23 cellular contexts compared by ENCODE assay signal in genomic region chr20:56160956-56161355, GRCh38.
"Had no signal": no experiment of that assay in that cellular context is flagged by ENCODE, and none has a peak within 500 bp of the region (broad histone marks: within the 10 kb centered on the region; RNA-seq: fewer than 3 reads in every experiment).

No MANE protein-coding gene starts in this region.

- H3K4me1 ChIP-seq: SJCRH30 had no signal

- H3K27ac ChIP-seq: RWPE1, SJCRH30 had no signal

- H3K36me3 ChIP-seq: MG63, SJCRH30 had no signal

- ATAC-seq: Panc1, PC-3, Right ventricle myocardium inferior, SK-N-SH treated with all-trans-retinoic acid at 6 μM for 48 hours had no signal

- H3K4me3 ChIP-seq: MG63, SJCRH30 had no signal

- H3K27me3 ChIP-seq: MG63 had no signal

- DNase-seq: IMR-90, Karpas-422, KG1, MG63, NCI-H1092, NCI-H1105 treated with DMSO at 0.1 percent for 48 hours, NCI-H1417 treated with DMSO at 0.1 percent for 48 hours, NCI-H146, NCI-H1694 treated with DMSO at 0.1 percent for 48 hours, NCI-H1930, NCI-H2081, NCI-H2107, NCI-H2227 treated with DMSO at 0.1 percent for 48 hours, NCI-H524, NCI-H526 treated with DMSO at 0.1 percent for 48 hours, NCI-H748 treated with DMSO at 0.1 percent for 48 hours, PC-3, SHP77 treated with DMSO at 0.1 percent for 48 hours, SJCRH30 had no signal

- H3K9me3 ChIP-seq: MG63, SJCRH30 had no signal
